ENCODE assay signal across 9 cellular contexts in the genomic region with DNA sequence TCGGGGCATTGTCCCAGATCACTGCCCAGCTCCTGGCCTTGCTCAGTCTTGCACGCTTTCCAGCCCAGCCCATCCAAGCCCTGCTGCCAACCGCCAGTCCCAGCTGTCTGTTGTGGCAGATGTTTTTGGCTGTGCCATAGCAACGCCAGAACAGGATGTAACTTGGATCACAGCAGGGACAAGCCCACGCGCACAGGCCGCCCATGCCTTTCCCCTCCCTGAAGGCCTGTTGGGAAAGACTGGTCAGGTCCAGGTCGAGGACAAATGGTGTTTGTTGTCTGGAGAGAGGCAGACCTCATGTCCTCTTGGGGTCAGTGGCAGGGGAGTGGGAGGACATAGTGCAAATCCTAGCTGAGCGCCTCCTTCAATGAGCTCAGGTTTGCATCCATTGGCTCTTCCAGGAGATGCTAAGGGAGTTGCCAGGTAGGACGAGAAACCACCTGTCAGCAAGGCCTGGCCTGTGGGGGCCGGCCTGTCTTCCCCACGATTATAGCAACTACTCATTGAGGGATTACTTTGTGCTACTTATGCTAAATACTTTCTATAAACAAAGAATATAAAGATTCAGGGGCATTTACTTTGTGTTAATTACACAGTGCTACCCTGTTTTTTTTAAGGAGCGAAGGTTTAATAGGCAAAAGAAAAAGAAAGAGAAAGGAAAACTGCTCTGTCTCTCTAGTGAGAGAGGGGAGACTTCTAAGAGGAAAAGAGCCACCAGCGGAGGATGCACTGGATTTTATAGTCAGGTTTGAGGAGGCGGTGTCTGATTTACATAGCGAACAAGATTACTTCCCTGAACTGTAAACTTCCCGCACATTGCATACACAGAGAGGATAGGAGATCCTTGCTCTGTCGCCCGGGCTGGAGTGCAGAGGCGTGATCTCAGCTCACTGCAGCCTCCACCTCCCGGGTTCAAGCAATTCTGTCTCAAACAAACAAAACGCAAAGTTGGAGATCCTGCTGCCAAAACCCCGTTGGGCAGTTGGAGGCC. TPM values are rescaled to one million over a fixed set of nuclear protein-coding genes. Genes with fewer than 3 reads are reported as not detected.
DNase-seq lines count a peak whose midpoint lies in the region; ATAC-seq and TF ChIP-seq lines count a peak whose summit lies in the region.
"Had no signal": no experiment of that assay in that cellular context is flagged by ENCODE, and none has a peak within 500 bp of the region (broad histone marks: within the 10 kb centered on the region; RNA-seq: fewer than 3 reads in every experiment).

No MANE protein-coding gene starts in this region.

- DNase-seq in DMS 273 treated with DMSO at 0.1 percent for 48 hours (lab: John Stamatoyannopoulos, UW) (peak; percentile 60), NCI-H2171 treated with DMSO at 0.1 percent for 48 hours (lab: John Stamatoyannopoulos, UW) (peak; percentile 90), choroid plexus epithelial cell (ENCODE audit: low read depth) (peak; percentile 82), left kidney (ENCODE audit: low read depth, low spot score) (peak; percentile 93), thoracic aorta (ENCODE audit: low spot score) (peak; percentile 80), SIG-M5 (lab: John Stamatoyannopoulos, UW) (no peak)
- no peak for DNase-seq in activated naive CD4-positive, alpha-beta T cell treated with anti-CD3 and anti-CD28 coated beads, Interleukin-2, amount 50 U/mL, for 16 hours
- no peak for DNase-seq in CD8-positive, alpha-beta T cell

- H3K27ac Mint-ChIP-seq in CD8-positive, alpha-beta T cell = no peak overlapping the region

- no peak overlapping the region for H3K4me3 Mint-ChIP-seq in CD8-positive, alpha-beta T cell
- H3K4me3 Mint-ChIP-seq: central memory CD8-positive, alpha-beta T cell had no signal

- peak overlapping the region; percentile 70 to 71 for H3K27ac ChIP-seq in thoracic aorta
- H3K27ac ChIP-seq in CD8-positive, alpha-beta T cell (ENCODE audit: low read depth, low read length) = no peak overlapping the region

- peak; percentile 96 for ATAC-seq in thoracic aorta (ENCODE audit: insufficient number of reproducible peaks, low FRiP score, low read depth)
- no peak for ATAC-seq in CD8-positive, alpha-beta T cell

- H3K4me1 ChIP-seq in thoracic aorta (ENCODE audit: control insufficient read depth in 1 of 2, low read depth in 2 of 2) = peaks cover 13 to 40% of the 10 kb centered on the region in 2 donors
- H3K4me1 ChIP-seq in CD8-positive, alpha-beta T cell (ENCODE audit: insufficient read depth, low read length) = no peaks in the 10 kb centered on the region

- H3K36me3 Mint-ChIP-seq in CD8-positive, alpha-beta T cell = no peaks in the 10 kb centered on the region

- POLR2A ChIA-PET in CD8-positive, alpha-beta T cell (lab: Charles Lee) = no interaction called here

- H3K27me3 Mint-ChIP-seq in CD8-positive, alpha-beta T cell (ENCODE audit: low read depth) = peaks cover 3% of the 10 kb centered on the region

- CTCF ChIA-PET in CD8-positive, alpha-beta T cell (lab: Charles Lee) = interaction anchor here (0.6 kb wide), 1 partner anchor 97 kb away, joined by 3 read pairs; no protein-coding TSS in a partner anchor

- H3K4me1 Mint-ChIP-seq in CD8-positive, alpha-beta T cell (ENCODE audit: low read depth) = peaks cover under 1% of the 10 kb centered on the region
- H3K4me1 Mint-ChIP-seq: central memory CD8-positive, alpha-beta T cell had no signal

- intact Hi-C loops in CD8-positive, alpha-beta T cell (cut with DNase I, micrococcal nuclease) = no loop called here

- no peaks in the 10 kb centered on the region for H3K36me3 ChIP-seq in thoracic aorta
- H3K36me3 ChIP-seq in CD8-positive, alpha-beta T cell (ENCODE audit: insufficient read depth, low read length) = no peaks in the 10 kb centered on the region

- no peaks in the 10 kb centered on the region for H3K9me3 Mint-ChIP-seq in CD8-positive, alpha-beta T cell
- H3K9me3 Mint-ChIP-seq: central memory CD8-positive, alpha-beta T cell had no signal

- no peaks in the 10 kb centered on the region for H3K9me3 ChIP-seq in thoracic aorta
- H3K9me3 ChIP-seq in CD8-positive, alpha-beta T cell (ENCODE audit: low read length) = no peaks in the 10 kb centered on the region

- TF ChIP-seq CTCF in choroid plexus epithelial cell (conservative IDR thresholded peaks at IDR 0.05; ENCODE audit: low read depth, low read length) (no peak), thoracic aorta (IDR thresholded peaks at IDR 0.05) (no peak)
- no peak for TF ChIP-seq CTCF in CD8-positive, alpha-beta T cell (IDR thresholded peaks at IDR 0.05)

- H3K27me3 ChIP-seq in thoracic aorta (replicated peaks; ENCODE audit: insufficient read depth) = no peaks in the 10 kb centered on the region
- peaks cover 3% of the 10 kb centered on the region for H3K27me3 ChIP-seq in CD8-positive, alpha-beta T cell (ENCODE audit: insufficient read depth, low read length)

- H3K4me3 ChIP-seq in choroid plexus epithelial cell (ENCODE audit: low read depth, low read length) = no peak overlapping the region
- H3K4me3 ChIP-seq in thoracic aorta = no peak overlapping the region
- no peak overlapping the region for H3K4me3 ChIP-seq in CD8-positive, alpha-beta T cell (ENCODE audit: low read depth, low read length)

RNA-seq across cellular contexts. Expression of a gene that starts 42.8 kb away (rescaled TPM):
- total RNA-seq in thoracic aorta = 100 to 1,000 TPM; 157 to 208 TPM
- total RNA-seq in CD8-positive, alpha-beta T cell = 10 to 100 TPM; 10.3 to 15.4 TPM

Comparison
In these comparisons a context has a peak if more than half of its experiments do, and no peak if none do; other contexts are left out.
1. DNase-seq: peak in DMS 273 treated with DMSO at 0.1 percent for 48 hours (single experiment), NCI-H2171 treated with DMSO at 0.1 percent for 48 hours (single experiment), choroid plexus epithelial cell (single experiment), left kidney (single experiment) and thoracic aorta (single experiment); none in activated naive CD4-positive, alpha-beta T cell treated with anti-CD3 and anti-CD28 coated beads, Interleukin-2, amount 50 U/mL, for 16 hours (single experiment), SIG-M5 (single experiment) and CD8-positive, alpha-beta T cell (0 of 7).
2. RNA of a gene that starts 42.8 kb away (total RNA-seq): 157 to 208 TPM in thoracic aorta; 10.3 to 15.4 TPM in CD8-positive, alpha-beta T cell; every median in the first group is over 4 times any median in the second.